In genomic region chr19:1999856-2000515, GRCh38 we compare ENCODE assay signal across 1 cellular context.
A peak's percentile ranks its signal among the peaks of the same experiment; 100 is the strongest.
TF ChIP-seq lines count a peak whose summit lies in the region.

No MANE protein-coding gene starts in this region.

TF ChIP-seq in HepG2, 621 proteins besides CTCF, POLR2A, EP300 and RAD21:
- TF ChIP-seq MATR3 (CRISPR knock-in tag; IDR thresholded peaks at IDR 0.05) (no peak), TFDP1 (CRISPR knock-in tag; IDR thresholded peaks at IDR 0.05; ENCODE audit: borderline replicate concordance) (no peak), ZBTB42 (CRISPR knock-in tag; IDR thresholded peaks at IDR 0.05) (no peak), HNRNPH1 (optimal IDR thresholded peaks at IDR 0.05; ENCODE audit: low read depth, low read length) (no peak), ZBTB14 (CRISPR knock-in tag; IDR thresholded peaks at IDR 0.05) (no peak), SOX13 (IDR thresholded peaks at IDR 0.05) (no peak), SOX13 (CRISPR knock-in tag; conservative IDR thresholded peaks at IDR 0.05 in 1 of 2, IDR thresholded peaks at IDR 0.05 in 1 of 2) (no peak), AGO2 (optimal IDR thresholded peaks at IDR 0.05; ENCODE audit: low read depth, low read length) (peak; percentile 35), ZNF766 (CRISPR knock-in tag; IDR thresholded peaks at IDR 0.05; ENCODE audit: borderline replicate concordance) (no peak)
